In genomic region chr21:35505067-35505466, GRCh38 we compare ENCODE assay signal across 1 cellular context.
TF ChIP-seq lines count a peak whose summit lies in the region.

No MANE protein-coding gene starts in this region.

TF ChIP-seq in IMR-90, 13 proteins besides CTCF, POLR2A, EP300 and RAD21:
- no peak for TF ChIP-seq CHD1 (IDR thresholded peaks at IDR 0.05; ENCODE audit: low read depth, low read length)
- TF ChIP-seq RCOR1 (IDR thresholded peaks at IDR 0.05; ENCODE audit: insufficient replicate concordance, low read length): no peak
- no peak for TF ChIP-seq NFE2L2 (IDR thresholded peaks at IDR 0.05; ENCODE audit: low read depth, low read length)
- TF ChIP-seq USF2 (IDR thresholded peaks at IDR 0.05; ENCODE audit: low read depth, low read length): no peak
